8 cellular contexts compared by ENCODE assay signal in genomic region chr1:156500847-156501686, GRCh38. TPM values are rescaled to one million over a fixed set of nuclear protein-coding genes. Genes with fewer than 3 reads are reported as not detected.
DNase-seq lines count a peak whose midpoint lies in the region; ATAC-seq and TF ChIP-seq lines count a peak whose summit lies in the region.

No MANE protein-coding gene starts in this region.

- peak overlapping the region; percentile 98 for H3K27ac ChIP-seq in OCI-LY7 (ENCODE audit: low read depth, low read length, poor library complexity, severe bottlenecking)
- peak overlapping the region; percentile 96 for H3K27ac ChIP-seq in epithelial cell of prostate
- H3K27ac ChIP-seq in mucosa of rectum (ENCODE audit: low read depth in 2 of 2, low read length in 2 of 2), result peak overlapping the region; percentile 100

- peak; percentile 47 for ATAC-seq in GM21529 (IDR thresholded peaks at IDR 0.05; ENCODE audit: unreplicated experiment)

- peaks cover 52 to 63% (median 60%) of the 10 kb centered on the region in 3 donors for H3K4me1 Mint-ChIP-seq in IgD-negative memory B cell

- CTCF ChIA-PET in OCI-LY7 (lab: Charles Lee; ENCODE audit: unreplicated experiment), result interaction anchor here (0.5 to 2.9 kb wide), 10 partner anchors 10 to 184 kb away, joined by 3 to 27 read pairs (median 4); partner anchors contain the start of gene NAXE

- H3K27me3 ChIP-seq in mucosa of rectum (ENCODE audit: control insufficient read depth in 2 of 2, insufficient read depth in 2 of 2, low read length in 2 of 2), result no peaks in the 10 kb centered on the region

- H3K27ac Mint-ChIP-seq in IgD-negative memory B cell, result peak overlapping the region; percentile 92 to 98 (median 97)

- peak overlapping the region; percentile 97 to 98 for H3K9ac ChIP-seq in mucosa of rectum (ENCODE audit: low read depth in 1 of 2, low read length in 2 of 2)

- TF ChIP-seq CTCF in OCI-LY7 (conservative IDR thresholded peaks at IDR 0.05; ENCODE audit: low read length), result peak; percentile 82

- peak overlapping the region; percentile 76 for H3K4me2 ChIP-seq in OCI-LY7 (ENCODE audit: low read length)

- no peaks in the 10 kb centered on the region for H3K9me3 ChIP-seq in OCI-LY7 (ENCODE audit: low read length)
- H3K9me3 ChIP-seq in mucosa of rectum (ENCODE audit: control insufficient read depth in 2 of 2, low read length in 2 of 2), result no peaks in the 10 kb centered on the region

- peak overlapping the region; percentile 98 for H3K4me3 ChIP-seq in OCI-LY7 (ENCODE audit: low read depth, low read length, poor library complexity, severe bottlenecking)
- H3K4me3 ChIP-seq in mucosa of rectum (ENCODE audit: low read length in 2 of 2), result peak overlapping the region; percentile 88 to 96

- no peaks in the 10 kb centered on the region for H3K36me3 Mint-ChIP-seq in IgD-negative memory B cell

- H3K9me2 ChIP-seq in OCI-LY7 (ENCODE audit: insufficient read depth, low read length), result no peaks in the 10 kb centered on the region

- DNase-seq in DMS114 treated with DMSO at 0.1 percent for 48 hours (lab: John Stamatoyannopoulos, UW; ENCODE audit: unreplicated experiment), result peak; percentile 97
- peak; percentile 94 for DNase-seq in OCI-LY7 (ENCODE audit: low spot score)
- DNase-seq in activated T-cell treated with anti-CD3 and anti-CD28 coated beads for 4 hours, result peak; percentile 93
- DNase-seq in epithelial cell of prostate (ENCODE audit: low read depth, low spot score), result peak; percentile 64
- DNase-seq in stimulated activated CD8-positive, alpha-beta memory T cell treated with anti-CD3 and anti-CD28 coated beads, Interleukin-4, amount 100 ng/mL, for 4 hours (ENCODE audit: low read depth in 2 of 2, low spot score in 1 of 2), result peak; percentile 87 to 88

- POLR2A ChIA-PET in OCI-LY7 (lab: Charles Lee), result interaction anchor here (0.5 to 8.9 kb wide), 19 partner anchors 10 to 737 kb away, joined by 3 to 179 read pairs (median 3); partner anchors contain the start of gene TTC24

- H3K9me3 Mint-ChIP-seq in IgD-negative memory B cell, result no peaks in the 10 kb centered on the region

- H3K36me3 ChIP-seq in OCI-LY7 (ENCODE audit: insufficient read depth, low read length), result peaks cover 37% of the 10 kb centered on the region
- H3K36me3 ChIP-seq in mucosa of rectum (ENCODE audit: control insufficient read depth in 2 of 2, insufficient read depth in 2 of 2, low read length in 2 of 2), result no peaks in the 10 kb centered on the region

- BruUV-seq in OCI-LY7 (replicated peaks; lab: Mats Ljungman, UMichigan), result TSS peak; percentile 86

- no peak overlapping the region; the same call in 1 of the 2 replicates for H2AFZ ChIP-seq in OCI-LY7 (ENCODE audit: low read length)

- peak overlapping the region; percentile 80 to 97 (median 92) for H3K4me3 Mint-ChIP-seq in IgD-negative memory B cell

- no peaks in the 10 kb centered on the region for H4K20me1 ChIP-seq in OCI-LY7 (ENCODE audit: insufficient read depth, low read length)

- H3K4me1 ChIP-seq in OCI-LY7 (ENCODE audit: insufficient read depth, low read length, poor library complexity, severe bottlenecking), result peaks cover 66% of the 10 kb centered on the region
- peaks cover 68 to 74% of the 10 kb centered on the region in 2 donors for H3K4me1 ChIP-seq in mucosa of rectum (ENCODE audit: control insufficient read depth in 2 of 2, insufficient read depth in 2 of 2, low read length in 2 of 2)

- H3K79me2 ChIP-seq in OCI-LY7 (ENCODE audit: insufficient read depth, low read depth, low read length), result peaks cover 58% of the 10 kb centered on the region

- intact Hi-C loops in OCI-LY7 (cut with micrococcal nuclease; ENCODE audit: unreplicated experiment), result loop anchor here (1.0 to 10.0 kb wide), 4 partner anchors 9 to 344 kb away; partner anchors contain the start of gene HDGF

- peaks cover 2% of the 10 kb centered on the region for H3K27me3 Mint-ChIP-seq in IgD-negative memory B cell

RNA-seq across cellular contexts. Expression of gene MEF2D, which starts 0.5 kb away (rescaled TPM):
- 16.2 TPM for polyA plus RNA-seq in IgD-negative memory B cell
- total RNA-seq in OCI-LY7 (2014; rRNA removed; shearing (Covaris generic)), result 23.4 and 42.7 TPM in 2 replicates
- 92.3 and 101 TPM in 2 replicates for total RNA-seq in OCI-LY7 (2022)

Comparison
In these comparisons a context has a peak if more than half of its experiments do, and no peak if none do; other contexts are left out.
1. Peak in every context shown above with its lines: DNase-seq, ATAC-seq, H3K4me3 ChIP-seq and H3K27ac ChIP-seq.